27 cellular contexts compared by ENCODE assay signal in the genomic region with DNA sequence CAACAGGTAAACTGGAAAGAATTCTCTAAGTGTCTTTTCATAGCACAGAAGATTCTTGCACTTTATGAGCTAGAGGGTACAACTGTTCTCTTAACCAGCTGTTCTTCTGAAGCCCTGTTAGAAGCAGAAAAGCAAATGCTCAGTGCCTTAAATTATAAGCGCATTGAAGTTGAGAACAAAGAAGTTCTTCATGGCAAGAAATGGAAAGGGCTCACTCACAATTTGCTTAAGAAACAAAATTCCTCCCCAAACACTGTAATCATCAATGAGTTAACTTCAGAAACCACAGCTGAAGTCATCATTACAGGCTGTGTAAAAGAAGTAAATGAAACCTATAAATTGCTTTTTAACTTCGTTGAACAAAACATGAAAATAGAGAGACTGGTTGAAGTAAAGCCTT. TPM values are rescaled to one million over a fixed set of nuclear protein-coding genes. Genes with fewer than 3 reads are reported as not detected.
DNase-seq lines count a peak whose midpoint lies in the region; ATAC-seq, FAIRE-seq and TF ChIP-seq lines count a peak whose summit lies in the region.
"Had no signal": no experiment of that assay in that cellular context is flagged by ENCODE, and none has a peak within 500 bp of the region (broad histone marks: within the 10 kb centered on the region; RNA-seq: fewer than 3 reads in every experiment).

No MANE protein-coding gene starts in this region.

- TF ChIP-seq RAD21 in HepG2 (CRISPR knock-in tag; IDR thresholded peaks at IDR 0.05), result no peak

- H3K27me3 Mint-ChIP-seq in activated B cell treated with CpG ODN at 0.5 μM for 24 hours, result no peaks in the 10 kb centered on the region
- no peaks in the 10 kb centered on the region for H3K27me3 Mint-ChIP-seq in memory B cell
- no peaks in the 10 kb centered on the region for H3K27me3 Mint-ChIP-seq in stimulated activated naive B cell treated with anti-CD40 and anti-IgM and Interleukin-4, amounts not matched to agents 10 μg/mL and 1 μg/mL and 100 μg/mL, for 72 hours
- H3K27me3 Mint-ChIP-seq: CD4-positive, alpha-beta memory T cell had no signal

- H3K9me3 ChIP-seq in HepG2 (ENCODE audit: low read length) (no peaks in the 10 kb centered on the region), right lobe of liver (no peaks in the 10 kb centered on the region), PC-9 (ENCODE audit: insufficient read depth, low read depth) (no peaks in the 10 kb centered on the region)
- H3K9me3 ChIP-seq: BLaER1 treated with 17β-estradiol and CSF1 and Interleukin-3, amounts not matched to agents 10 nM and 100 nM had no signal

- no peak overlapping the region for H2AFZ ChIP-seq in HepG2 (ENCODE audit: low read length)
- no peak overlapping the region for H2AFZ ChIP-seq in PC-9

- H3K4me3 ChIP-seq in HepG2 (replicated peaks in 1 of 3; ENCODE audit: insufficient read depth in 1 of 3, low read depth in 2 of 3, low read length in 3 of 3), result no peak overlapping the region
- no peak overlapping the region for H3K4me3 ChIP-seq in right lobe of liver
- no peak overlapping the region for H3K4me3 ChIP-seq in PC-9
- H3K4me3 ChIP-seq: BLaER1 treated with 17β-estradiol and CSF1 and Interleukin-3, amounts not matched to agents 10 nM and 100 nM; SK-N-MC had no signal

- WGBS in HepG2 (ENCODE audit: low lambda C conversion rate), result 54% methylated on average over 2 of the region's 2 CpGs
- 90% methylated on average over 2 of the region's 2 CpGs for WGBS in right lobe of liver (ENCODE audit: insufficient coverage, low coverage, low lambda C conversion rate, missing lambda C conversion rate)

- no peaks in the 10 kb centered on the region for H4K20me1 ChIP-seq in HepG2 (ENCODE audit: insufficient read depth, low read length)
- no peaks in the 10 kb centered on the region for H4K20me1 ChIP-seq in PC-9 (ENCODE audit: insufficient read depth)

- in situ Hi-C loops in HepG2 (cut with HindIII; ENCODE audit: extremely low pct_ligation_motif_present, low pct_unique_long_range_greater_than_20kb), result no loop called here

- no peak overlapping the region for H3K27ac ChIP-seq in HepG2 (ENCODE audit: extremely low read length, insufficient read depth, low read length)
- H3K27ac ChIP-seq in right lobe of liver, result no peak overlapping the region
- no peak overlapping the region for H3K27ac ChIP-seq in PC-9
- H3K27ac ChIP-seq: BLaER1 treated with 17β-estradiol and CSF1 and Interleukin-3, amounts not matched to agents 10 nM and 100 nM; HL-60; SK-N-MC had no signal

- no peak overlapping the region for H3K9ac ChIP-seq in HepG2 (ENCODE audit: insufficient read depth, low read depth, low read length)
- H3K9ac ChIP-seq: BLaER1 treated with 17β-estradiol and CSF1 and Interleukin-3, amounts not matched to agents 10 nM and 100 nM had no signal

- H3K79me2 ChIP-seq in HepG2 (ENCODE audit: insufficient read depth, low read length), result no peaks in the 10 kb centered on the region
- H3K79me2 ChIP-seq in PC-9 (ENCODE audit: low read depth), result no peaks in the 10 kb centered on the region

- intact Hi-C loops in HepG2 (cut with micrococcal nuclease; ENCODE audit: unreplicated experiment), result no loop called here
- intact Hi-C loops in right lobe of liver (cut with DNase I), result no loop called here
- intact Hi-C loops in activated B cell treated with CpG ODN at 0.5 μM for 24 hours (cut with micrococcal nuclease), result no loop called here
- intact Hi-C loops in PC-9 (cut with micrococcal nuclease; ENCODE audit: unreplicated experiment), result no loop called here

- BruUV-seq in HepG2 (replicated peaks; lab: Mats Ljungman, UMichigan), result no TSS peak
- no TSS peak for BruUV-seq in PC-9 (replicated peaks; lab: Mats Ljungman, UMichigan)

- H3K4me1 ChIP-seq in HepG2 (ENCODE audit: insufficient read depth, low read length) (peaks cover 16% of the 10 kb centered on the region), right lobe of liver (no peaks in the 10 kb centered on the region), PC-9 (replicated peaks; ENCODE audit: insufficient read depth) (no peaks in the 10 kb centered on the region)

- POLR2A ChIA-PET in HepG2 (lab: Yijun Ruan, JAX) (no interaction called here), activated B cell treated with CpG ODN at 0.5 μM for 24 hours (lab: Charles Lee) (interaction anchor here (8.4 kb wide), 1 partner anchor 19 kb away, joined by 126 read pairs; the partner anchor contains the start of gene PARP14), PC-9 (lab: Charles Lee; ENCODE audit: unreplicated experiment) (no interaction called here)

- H3F3A ChIP-seq in PC-9 (ENCODE audit: insufficient read depth, low read depth), result no peaks in the 10 kb centered on the region

- TF ChIP-seq CTCF in HepG2 (CRISPR knock-in tag; IDR thresholded peaks at IDR 0.05), result no peak
- no peak for TF ChIP-seq CTCF in right lobe of liver (IDR thresholded peaks at IDR 0.05)
- TF ChIP-seq CTCF in activated B cell treated with CpG ODN at 0.5 μM for 24 hours (IDR thresholded peaks at IDR 0.05), result no peak
- no peak for TF ChIP-seq CTCF in PC-9 (conservative IDR thresholded peaks at IDR 0.05)

- H3K27ac Mint-ChIP-seq in activated B cell treated with CpG ODN at 0.5 μM for 24 hours (peak overlapping the region; percentile 92), memory B cell (peak overlapping the region; percentile 91)
- peak overlapping the region; percentile 75 for H3K27ac Mint-ChIP-seq in stimulated activated naive B cell treated with anti-CD40 and anti-IgM and Interleukin-4, amounts not matched to agents 10 μg/mL and 1 μg/mL and 100 μg/mL, for 72 hours

- H3K27me3 ChIP-seq in HepG2 (ENCODE audit: control insufficient read depth in 1 of 2, insufficient read depth in 2 of 2, low read length in 2 of 2), result no peaks in the 10 kb centered on the region
- H3K27me3 ChIP-seq in right lobe of liver, result no peaks in the 10 kb centered on the region
- no peaks in the 10 kb centered on the region for H3K27me3 ChIP-seq in PC-9 (ENCODE audit: insufficient read depth, low read depth)
- H3K27me3 ChIP-seq: BLaER1 treated with 17β-estradiol and CSF1 and Interleukin-3, amounts not matched to agents 10 nM and 100 nM had no signal

- H3K4me1 Mint-ChIP-seq in activated B cell treated with CpG ODN at 0.5 μM for 24 hours, result peaks cover 87% of the 10 kb centered on the region
- peaks cover 45% of the 10 kb centered on the region for H3K4me1 Mint-ChIP-seq in memory B cell
- peaks cover 38 to 75% of the 10 kb centered on the region in 2 donors for H3K4me1 Mint-ChIP-seq in stimulated activated naive B cell treated with anti-CD40 and anti-IgM and Interleukin-4, amounts not matched to agents 10 μg/mL and 1 μg/mL and 100 μg/mL, for 72 hours

- DNase-seq in HepG2 (ENCODE audit: low spot score), result no peak
- no peak for DNase-seq in right lobe of liver
- DNase-seq in activated B cell treated with CpG ODN at 0.5 μM for 24 hours, result no peak
- DNase-seq in memory B cell (ENCODE audit: low spot score in 2 of 2), result no peak
- no peak for DNase-seq in stimulated activated naive B cell treated with anti-CD40 and anti-IgM and Interleukin-4, amounts not matched to agents 10 μg/mL and 1 μg/mL and 100 μg/mL, for 72 hours
- no peak for DNase-seq in mesenteric fat pad (ENCODE audit: low spot score)
- DNase-seq in PC-9, result no peak
- DNase-seq: CD4-positive, alpha-beta memory T cell; DMS 273 treated with DMSO at 0.1 percent for 48 hours; DMS79; GF-D8; Karpas-422; NCI-H1092 treated with DMSO at 0.1 percent for 48 hours; NCI-H1436; NCI-H187; NCI-H2081 treated with DMSO at 0.1 percent for 48 hours; NCI-H2171; NCI-H226; NCI-H510A; NCI-H69; SHP77 treated with DMSO at 0.1 percent for 48 hours had no signal

- TF ChIP-seq EP300 in HepG2 (IDR thresholded peaks at IDR 0.05; ENCODE audit: low read depth in 2 of 2, low read length in 2 of 2) (no peak), HepG2 (CRISPR knock-in tag; IDR thresholded peaks at IDR 0.05; ENCODE audit: borderline replicate concordance) (no peak)

- peak; percentile 37 for FAIRE-seq in HepG2 (lab: Jason Lieb, UNC)
- FAIRE-seq: A204.1 had no signal

- H3K4me3 Mint-ChIP-seq in activated B cell treated with CpG ODN at 0.5 μM for 24 hours, result no peak overlapping the region
- no peak overlapping the region for H3K4me3 Mint-ChIP-seq in memory B cell
- H3K4me3 Mint-ChIP-seq in stimulated activated naive B cell treated with anti-CD40 and anti-IgM and Interleukin-4, amounts not matched to agents 10 μg/mL and 1 μg/mL and 100 μg/mL, for 72 hours, result no peak overlapping the region
- H3K4me3 Mint-ChIP-seq: CD4-positive, alpha-beta memory T cell had no signal

- H3K9me2 ChIP-seq in PC-9 (ENCODE audit: insufficient read depth), result no peaks in the 10 kb centered on the region

- H3K36me3 ChIP-seq in HepG2 (replicated peaks in 1 of 2; ENCODE audit: control insufficient read depth in 1 of 2, insufficient read depth in 2 of 2, low read length in 2 of 2) (0 out of 5 replicates have a peak, but pooled peaks cover 0 to 9% of the 10 kb centered on the region in 2 experiments), right lobe of liver (peaks cover 0 to 97% (median 29%) of the 10 kb centered on the region in 4 donors), PC-9 (ENCODE audit: low read depth) (no peaks in the 10 kb centered on the region)

- no peak for ATAC-seq in HepG2
- ATAC-seq in right lobe of liver, result no peak
- no peak for ATAC-seq in activated B cell treated with CpG ODN at 0.5 μM for 24 hours (ENCODE audit: low read depth)
- ATAC-seq in memory B cell (ENCODE audit: low read depth), result no peak
- no peak for ATAC-seq in stimulated activated naive B cell treated with anti-CD40 and anti-IgM and Interleukin-4, amounts not matched to agents 10 μg/mL and 1 μg/mL and 100 μg/mL, for 72 hours (replicated peaks)
- no peak for ATAC-seq in HG02623 (IDR thresholded peaks at IDR 0.05; ENCODE audit: unreplicated experiment)
- ATAC-seq: Panc1 had no signal

- TF ChIP-seq POLR2A in HepG2 (IDR thresholded peaks at IDR 0.05; ENCODE audit: insufficient read depth in 1 of 2, low read depth in 2 of 2, low read length in 2 of 2) (no peak), right lobe of liver (IDR thresholded peaks at IDR 0.05) (no peak)

- H3K4me2 ChIP-seq in HepG2 (ENCODE audit: low read depth, low read length) (no peak overlapping the region), PC-9 (no peak overlapping the region)
- H3K4me2 ChIP-seq: BLaER1 treated with 17β-estradiol and CSF1 and Interleukin-3, amounts not matched to agents 10 nM and 100 nM had no signal

- CTCF ChIA-PET in HepG2 (lab: Yijun Ruan, JAX; ENCODE audit: low intra/inter-chr PET ratio, low total read pairs), result no interaction called here
- CTCF ChIA-PET in activated B cell treated with CpG ODN at 0.5 μM for 24 hours (lab: Charles Lee), result no interaction called here
- CTCF ChIA-PET in PC-9 (lab: Charles Lee), result no interaction called here

- H3K9me3 Mint-ChIP-seq in activated B cell treated with CpG ODN at 0.5 μM for 24 hours, result peaks cover 2% of the 10 kb centered on the region
- H3K9me3 Mint-ChIP-seq in memory B cell, result peaks cover 3% of the 10 kb centered on the region
- peaks cover 2 to 4% of the 10 kb centered on the region in 2 donors for H3K9me3 Mint-ChIP-seq in stimulated activated naive B cell treated with anti-CD40 and anti-IgM and Interleukin-4, amounts not matched to agents 10 μg/mL and 1 μg/mL and 100 μg/mL, for 72 hours
- H3K9me3 Mint-ChIP-seq: CD4-positive, alpha-beta memory T cell had no signal

- H3K36me3 Mint-ChIP-seq in activated B cell treated with CpG ODN at 0.5 μM for 24 hours (ENCODE audit: low read depth), result peaks cover 92% of the 10 kb centered on the region
- H3K36me3 Mint-ChIP-seq in memory B cell, result peaks cover 53% of the 10 kb centered on the region
- H3K36me3 Mint-ChIP-seq in stimulated activated naive B cell treated with anti-CD40 and anti-IgM and Interleukin-4, amounts not matched to agents 10 μg/mL and 1 μg/mL and 100 μg/mL, for 72 hours, result peaks cover 44 to 66% of the 10 kb centered on the region in 2 donors

RNA-seq across cellular contexts. Expression of gene PARP14, which starts 19.6 kb away (rescaled TPM):
- total RNA-seq in HepG2 (2016; rRNA removed; fragmentation: Illumina TruSeq; extraction: Trizol) (19.1 and 29.0 TPM in 2 replicates), right lobe of liver (100 to 1,000 TPM in 1 of 6 experiments, 10 to 100 TPM in 5; 35.2 to 111 (median 37.3) TPM), activated B cell treated with CpG ODN at 0.5 μM for 24 hours (186 and 221 TPM in 2 replicates), mesenteric fat pad (51.1 TPM), PC-9 (2021) (31.6 and 33.3 TPM in 2 replicates)
- 1.6 and 2.3 TPM in 2 replicates for total RNA-seq in HepG2 (2016; cell fraction: cytosol; rRNA removed; fragmentation: Illumina TruSeq; extraction: Trizol; ENCODE audit: low read depth)
- 18.9 and 31.1 TPM in 2 replicates for total RNA-seq in HepG2 (2016; cell fraction: insoluble cytoplasmic fraction; rRNA removed; fragmentation: Illumina TruSeq; extraction: Trizol)
- total RNA-seq in HepG2 (2016; cell fraction: membrane; rRNA removed; fragmentation: Illumina TruSeq; extraction: Trizol), result 3.5 and 4.4 TPM in 2 replicates
- 20.2 and 22.3 TPM in 2 replicates for total RNA-seq in HepG2 (2016; cell fraction: nucleus; rRNA removed; fragmentation: Illumina TruSeq; extraction: Trizol)
- 9.0 and 11.8 TPM in 2 replicates for polyA plus RNA-seq in HepG2 (2011; rRNA removed)
- polyA plus RNA-seq in HepG2 (2011; cell fraction: cytosol; rRNA removed), result 4.3 and 7.9 TPM in 2 replicates
- 9.8 and 15.0 TPM in 2 replicates for polyA plus RNA-seq in HepG2 (2011; cell fraction: nucleus; rRNA removed)
- polyA plus RNA-seq in HepG2 (2012), result 4.6 and 5.2 TPM in 2 replicates
- 0.84 and 1.1 TPM in 2 replicates for polyA plus RNA-seq in HepG2 (2016; cell fraction: cytosol; fragmentation: Illumina TruSeq; extraction: Trizol; ENCODE audit: low read depth)
- 12.0 and 13.5 TPM in 2 replicates for polyA plus RNA-seq in HepG2 (2016; cell fraction: insoluble cytoplasmic fraction; fragmentation: Illumina TruSeq; extraction: Trizol; ENCODE audit: low read depth)
- polyA plus RNA-seq in HepG2 (2016; cell fraction: membrane; fragmentation: Illumina TruSeq; extraction: Trizol; ENCODE audit: low read depth), result 1.2 and 1.3 TPM in 2 replicates
- 18.1 and 19.5 TPM in 2 replicates for polyA plus RNA-seq in HepG2 (2016; cell fraction: nucleus; fragmentation: Illumina TruSeq; extraction: Trizol; ENCODE audit: insufficient read depth, low read depth)
- polyA minus RNA-seq in HepG2 (2011; rRNA and poly(A)+ RNA removed; ENCODE audit: low replicate concordance), result 11.0 and 43.0 TPM in 2 replicates
- 8.9 and 14.8 TPM in 2 replicates for polyA minus RNA-seq in HepG2 (2011; cell fraction: cytosol; rRNA and poly(A)+ RNA removed)
- polyA minus RNA-seq in HepG2 (2011; cell fraction: nucleus; rRNA and poly(A)+ RNA removed), result 35.8 and 42.8 TPM in 2 replicates
